In the genomic region with DNA sequence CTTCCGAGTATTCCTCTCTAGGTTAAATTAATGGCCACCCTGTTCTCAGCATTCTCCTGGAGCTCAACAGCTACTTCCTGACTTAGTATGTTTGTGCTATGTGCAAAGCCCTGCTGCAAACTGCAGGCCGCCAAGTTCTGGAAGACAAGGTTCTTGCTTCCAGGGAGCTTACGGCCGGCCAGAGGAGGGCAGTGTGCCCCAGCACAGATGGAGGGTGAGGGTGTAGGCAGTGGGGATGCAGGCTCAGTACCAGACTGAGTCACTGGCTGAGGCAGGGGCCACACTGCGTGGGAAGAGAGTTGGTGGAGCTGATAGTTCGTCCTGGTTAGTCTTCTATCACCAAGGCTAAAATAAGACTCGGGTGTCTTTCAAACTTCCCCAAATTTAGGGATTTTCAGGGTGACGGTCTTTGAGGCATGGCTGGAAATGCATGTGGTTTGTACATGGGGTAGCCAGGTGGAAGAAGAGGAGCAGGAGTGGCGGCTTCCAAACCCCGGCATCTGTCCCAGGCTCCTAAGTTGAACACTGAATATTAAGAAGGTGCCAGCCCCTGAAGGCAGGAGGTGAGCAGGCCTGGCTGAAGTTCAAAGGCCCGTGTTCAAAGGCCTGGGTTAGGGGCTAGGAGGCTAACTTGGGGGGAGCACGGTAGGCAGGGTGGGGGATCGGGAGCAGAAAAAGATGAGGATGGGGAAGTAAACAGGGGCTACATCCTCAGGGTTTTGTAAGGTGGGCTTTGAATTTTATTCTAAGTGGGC, we compare ENCODE assay signal across 9 cellular contexts. TPM values are rescaled to one million over a fixed set of nuclear protein-coding genes. Genes with fewer than 3 reads are reported as not detected.
DNase-seq lines count a peak whose midpoint lies in the region; ATAC-seq, FAIRE-seq and TF ChIP-seq lines count a peak whose summit lies in the region.
"Had no signal": no experiment of that assay in that cellular context is flagged by ENCODE, and none has a peak within 500 bp of the region (broad histone marks: within the 10 kb centered on the region; RNA-seq: fewer than 3 reads in every experiment).

No MANE protein-coding gene starts in this region.

- FAIRE-seq in K562 (lab: Jason Lieb, UNC) = peak; percentile 80

- no TSS peak for BruUV-seq in K562 (replicated peaks; lab: Mats Ljungman, UMichigan)

- H3K9me3 ChIP-seq in Loucy (ENCODE audit: insufficient read depth, low read depth, low read length) (no peaks in the 10 kb centered on the region), K562 (replicated peaks; ENCODE audit: control insufficient read depth, insufficient read depth, low read depth, low read length) (no peaks in the 10 kb centered on the region), neural progenitor cell (ENCODE audit: low read depth) (no peaks in the 10 kb centered on the region)

- H3K79me2 ChIP-seq in Loucy (ENCODE audit: insufficient read depth, low read length) (no peaks in the 10 kb centered on the region), K562 (ENCODE audit: control insufficient read depth, insufficient read depth, low read length) (no peaks in the 10 kb centered on the region), neural progenitor cell (ENCODE audit: low read depth) (no peaks in the 10 kb centered on the region)

- no peaks in the 10 kb centered on the region for H3F3A ChIP-seq in Loucy (ENCODE audit: low read depth)
- H3F3A ChIP-seq in neural progenitor cell (ENCODE audit: low read depth) = no peaks in the 10 kb centered on the region

- peak; percentile 59 for TF ChIP-seq CTCF in Loucy (conservative IDR thresholded peaks at IDR 0.05; ENCODE audit: low read length)
- TF ChIP-seq CTCF in K562 (IDR thresholded peaks at IDR 0.05 in 2 of 3, conservative IDR thresholded peaks at IDR 0.05 in 1 of 3; ENCODE audit: insufficient read depth in 2 of 3, low read depth in 1 of 3, low read length in 3 of 3) = peak; percentile 61 to 83 (median 76)
- peak; percentile 59 for TF ChIP-seq CTCF in neural progenitor cell (IDR thresholded peaks at IDR 0.05)

- H3K9me2 ChIP-seq in Loucy (replicated peaks; ENCODE audit: low read depth, low read length) = no peaks in the 10 kb centered on the region

- H3K9ac ChIP-seq in Loucy (ENCODE audit: low read depth, low read length, poor library complexity, severe bottlenecking) (no peak overlapping the region), K562 (ENCODE audit: insufficient read depth in 1 of 2, low read depth in 2 of 2, low read length in 2 of 2) (0 out of 4 replicates have a peak overlapping the region, but pooled peaks of 1 of the 2 experiments have one; percentile 24), neural progenitor cell (no peak overlapping the region)

- H3K36me3 ChIP-seq in Loucy (ENCODE audit: insufficient read depth, low read length) (no peaks in the 10 kb centered on the region), K562 (ENCODE audit: control insufficient read depth, insufficient read depth, low read length) (no peaks in the 10 kb centered on the region), neural progenitor cell (no peaks in the 10 kb centered on the region)

- no peaks in the 10 kb centered on the region for H3K9me1 ChIP-seq in K562 (ENCODE audit: control insufficient read depth, insufficient read depth, low read length)

- no peak overlapping the region for H3K4me2 ChIP-seq in Loucy (ENCODE audit: low read depth, low read length, poor library complexity, severe bottlenecking)
- H3K4me2 ChIP-seq in K562 (ENCODE audit: insufficient read depth, low read length) = no peak overlapping the region
- no peak overlapping the region for H3K4me2 ChIP-seq in neural progenitor cell

- peak; percentile 66 for ATAC-seq in K562
- no peak for ATAC-seq in GM19351 (IDR thresholded peaks at IDR 0.05; ENCODE audit: unreplicated experiment)

- CTCF ChIA-PET in K562 (lab: Yijun Ruan, JAX; ENCODE audit: low intra/inter-chr PET ratio) = interaction anchor here (0.6 to 8.2 kb wide), 5 partner anchors 43 to 192 kb away, joined by 3 to 166 read pairs (median 3); a partner anchor contains a TSS

- H3K27ac Mint-ChIP-seq in neural progenitor cell = no peak overlapping the region

- POLR2A ChIA-PET in K562 (lab: Yijun Ruan, JAX) = interaction anchor here (0.6 to 1.5 kb wide), 5 partner anchors 11 to 1571 kb away, joined by 3 to 4 read pairs (median 3); a partner anchor contains a TSS

- no peaks in the 10 kb centered on the region for H3K36me3 Mint-ChIP-seq in neural progenitor cell

- in situ Hi-C loops in K562 (cut with MboI) = loop anchor here (5.0 kb wide), 1 partner anchor 68 kb away; no protein-coding TSS in a partner anchor

- no peak overlapping the region for H3K4me3 Mint-ChIP-seq in neural progenitor cell
- H3K4me3 Mint-ChIP-seq: central memory CD8-positive, alpha-beta T cell had no signal

- H3K27ac ChIP-seq in K562 (ENCODE audit: extremely low read depth, low read depth, low read length) = no peak overlapping the region
- H3K27ac ChIP-seq in neural progenitor cell = no peak overlapping the region

- TF ChIP-seq EP300 in K562 (IDR thresholded peaks at IDR 0.05; ENCODE audit: low read length) = no peak

- H4K20me1 ChIP-seq in Loucy (ENCODE audit: insufficient read depth, low read length, poor library complexity, severe bottlenecking) (no peaks in the 10 kb centered on the region), K562 (replicated peaks; ENCODE audit: control insufficient read depth, insufficient read depth, low read length) (no peaks in the 10 kb centered on the region; the same call in 1 of the 2 replicates), neural progenitor cell (ENCODE audit: low read depth) (no peaks in the 10 kb centered on the region)

- no peaks in the 10 kb centered on the region for H3K9me3 Mint-ChIP-seq in neural progenitor cell
- H3K9me3 Mint-ChIP-seq: central memory CD8-positive, alpha-beta T cell had no signal

- peaks cover 6% of the 10 kb centered on the region for H3K27me3 Mint-ChIP-seq in neural progenitor cell (ENCODE audit: insufficient read depth, low read depth)
- H3K27me3 Mint-ChIP-seq: central memory CD8-positive, alpha-beta T cell had no signal

- intact Hi-C loops in K562 (cut with micrococcal nuclease) = loop anchor here (1.0 to 2.0 kb wide), 2 partner anchors 60 to 122 kb away; no protein-coding TSS in a partner anchor

- H3K27me3 ChIP-seq in Loucy (ENCODE audit: insufficient read depth, low read length, poor library complexity, severe bottlenecking) (no peaks in the 10 kb centered on the region), K562 (ENCODE audit: control insufficient read depth in 2 of 2, insufficient read depth in 2 of 2, low read length in 2 of 2) (peaks cover 0 to 13% of the 10 kb centered on the region in 2 experiments; a peak in 2 of 5 replicates), neural progenitor cell (peaks cover 5% of the 10 kb centered on the region)

- H2AFZ ChIP-seq in Loucy (ENCODE audit: low read length) = no peak overlapping the region; the same call in 1 of the 2 replicates
- no peak overlapping the region for H2AFZ ChIP-seq in K562 (ENCODE audit: low read depth, low read length)
- no peak overlapping the region for H2AFZ ChIP-seq in neural progenitor cell (replicated peaks)

- H3K4me1 Mint-ChIP-seq in neural progenitor cell = peaks cover 15% of the 10 kb centered on the region

- H3K4me1 ChIP-seq in Loucy (ENCODE audit: insufficient read depth, low read length, poor library complexity, severe bottlenecking) (peaks cover 12% of the 10 kb centered on the region), K562 (replicated peaks in 1 of 2; ENCODE audit: control insufficient read depth in 2 of 2, insufficient read depth in 2 of 2, low read length in 2 of 2) (peaks cover 3 to 9% of the 10 kb centered on the region in 2 experiments; a peak in 4 of 5 replicates), neural progenitor cell (no peaks in the 10 kb centered on the region)

- 32% methylated on average over 13 of the region's 13 CpGs for WGBS in K562 (ENCODE audit: insufficient coverage, low coverage, missing lambda C conversion rate)

- H3K4me3 ChIP-seq in Loucy (ENCODE audit: low read length, poor library complexity, severe bottlenecking) (no peak overlapping the region), K562 (no peak overlapping the region), neural progenitor cell (no peak overlapping the region)

- no peak for TF ChIP-seq POLR2A in K562 (conservative IDR thresholded peaks at IDR 0.05)

- TF ChIP-seq RAD21 in K562 (CRISPR knock-in tag; conservative IDR thresholded peaks at IDR 0.05 in 1 of 2, IDR thresholded peaks at IDR 0.05 in 1 of 2) = peak; percentile 29 to 67; a peak in 2 of 4 replicates

- DNase-seq in activated T-cell treated with anti-CD3 and anti-CD28 coated beads for 48 hours (ENCODE audit: low read depth) (peak; percentile 37), K562 (ENCODE audit: extremely low read depth in 1 of 4, low spot score in 3 of 4) (peak; percentile 65 to 71 (median 66)), neural progenitor cell (ENCODE audit: low spot score) (peak; percentile 59), hepatic stellate cell (ENCODE audit: low spot score) (no peak)
- DNase-seq in activated T-cell treated with anti-CD3 and anti-CD28 coated beads, Interleukin-2, amount 50 U/mL, for 1 hour = no peak
- DNase-seq in stimulated activated CD4-positive, alpha-beta T cell treated with anti-CD3 and anti-CD28 coated beads, Interleukin-2, amount 100 ng/mL, for 48 hours = no peak

TF ChIP-seq in K562, 482 proteins besides CTCF, POLR2A, EP300 and RAD21 (continues in another document):
- TF ChIP-seq HDAC1 (IDR thresholded peaks at IDR 0.05) = peak in 1 of 2 experiments; percentile 32; a peak in 1 of 4 replicates
- TF ChIP-seq, protein P1, sequence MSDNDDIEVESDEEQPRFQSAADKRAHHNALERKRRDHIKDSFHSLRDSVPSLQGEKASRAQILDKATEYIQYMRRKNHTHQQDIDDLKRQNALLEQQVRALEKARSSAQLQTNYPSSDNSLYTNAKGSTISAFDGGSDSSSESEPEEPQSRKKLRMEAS (CRISPR knock-in tag; IDR thresholded peaks at IDR 0.05) = no peak

RNA-seq across cellular contexts. Expression of a gene that starts 42.9 kb away (rescaled TPM):
- total RNA-seq in K562 (2011; cell fraction: chromatin; rRNA removed; ENCODE audit: low replicate concordance) = 16.6 and 43.3 TPM in 2 replicates
- total RNA-seq in K562 (2011; cell fraction: nucleolus; rRNA removed) = 7.7 and 10.5 TPM in 2 replicates
- 22.9 and 45.5 TPM in 2 replicates for total RNA-seq in K562 (2011; cell fraction: nucleoplasm; rRNA removed)
- total RNA-seq in K562 (2014; rRNA removed) = 4.2 and 7.4 TPM in 2 replicates
- total RNA-seq in K562 (2014; rRNA removed; fragmentation: Illumina TruSeq; extraction: Trizol) = 15.3 and 18.5 TPM in 2 replicates
- 12.4 and 13.8 TPM in 2 replicates for total RNA-seq in K562 (2015; rRNA removed; fragmentation: Illumina TruSeq; extraction: Trizol)
- 21.7 and 22.2 TPM in 2 replicates for total RNA-seq in K562 (2021)
- polyA plus RNA-seq in K562 (2011; rRNA removed) = 9.2 and 12.9 TPM in 2 replicates
- polyA plus RNA-seq in K562 (2011; cell fraction: cytosol; rRNA removed) = 2.3 and 6.5 TPM in 2 replicates
- polyA plus RNA-seq in K562 (2011; cell fraction: nucleus; rRNA removed) = 15.1 and 25.1 TPM in 2 replicates
- 5.2 and 7.9 TPM in 2 replicates for polyA plus RNA-seq in K562 (2012)
- polyA plus RNA-seq in K562 (2014; fragmentation: Illumina TruSeq; extraction: Trizol) = 8.9 and 12.9 TPM in 2 replicates
- polyA plus RNA-seq in K562 (2014; fragmentation: Nextera tagmentation; extraction: Ambion mirVana) = 1 to 10 TPM; 2.0 to 3.1 TPM
- polyA plus RNA-seq in K562 (2014; rRNA removed) = 7.0 and 7.3 TPM in 2 replicates
- polyA minus RNA-seq in K562 (2011; rRNA and poly(A)+ RNA removed) = 9.9 and 16.0 TPM in 2 replicates
- 5.3 and 11.2 TPM in 2 replicates for polyA minus RNA-seq in K562 (2011; cell fraction: cytosol; rRNA and poly(A)+ RNA removed)
- polyA minus RNA-seq in K562 (2011; cell fraction: nucleus; rRNA and poly(A)+ RNA removed) = 7.0 and 15.4 TPM in 2 replicates
- 24.9 and 36.6 TPM in 2 replicates for total RNA-seq in neural progenitor cell (ENCODE audit: low replicate concordance)

Comparison
In these comparisons a context has a peak if more than half of its experiments do, and no peak if none do; other contexts are left out.
1. DNase-seq: peak in activated T-cell treated with anti-CD3 and anti-CD28 coated beads for 48 hours (single experiment), K562 (4 of 4) and neural progenitor cell (single experiment); none in activated T-cell treated with anti-CD3 and anti-CD28 coated beads, Interleukin-2, amount 50 U/mL, for 1 hour (single experiment), hepatic stellate cell (single experiment) and stimulated activated CD4-positive, alpha-beta T cell treated with anti-CD3 and anti-CD28 coated beads, Interleukin-2, amount 100 ng/mL, for 48 hours (0 of 2).
2. Peak in every context shown above with its lines, with median percentiles within 50 percentile points of each other: CTCF ChIP-seq.